In the genomic region with DNA sequence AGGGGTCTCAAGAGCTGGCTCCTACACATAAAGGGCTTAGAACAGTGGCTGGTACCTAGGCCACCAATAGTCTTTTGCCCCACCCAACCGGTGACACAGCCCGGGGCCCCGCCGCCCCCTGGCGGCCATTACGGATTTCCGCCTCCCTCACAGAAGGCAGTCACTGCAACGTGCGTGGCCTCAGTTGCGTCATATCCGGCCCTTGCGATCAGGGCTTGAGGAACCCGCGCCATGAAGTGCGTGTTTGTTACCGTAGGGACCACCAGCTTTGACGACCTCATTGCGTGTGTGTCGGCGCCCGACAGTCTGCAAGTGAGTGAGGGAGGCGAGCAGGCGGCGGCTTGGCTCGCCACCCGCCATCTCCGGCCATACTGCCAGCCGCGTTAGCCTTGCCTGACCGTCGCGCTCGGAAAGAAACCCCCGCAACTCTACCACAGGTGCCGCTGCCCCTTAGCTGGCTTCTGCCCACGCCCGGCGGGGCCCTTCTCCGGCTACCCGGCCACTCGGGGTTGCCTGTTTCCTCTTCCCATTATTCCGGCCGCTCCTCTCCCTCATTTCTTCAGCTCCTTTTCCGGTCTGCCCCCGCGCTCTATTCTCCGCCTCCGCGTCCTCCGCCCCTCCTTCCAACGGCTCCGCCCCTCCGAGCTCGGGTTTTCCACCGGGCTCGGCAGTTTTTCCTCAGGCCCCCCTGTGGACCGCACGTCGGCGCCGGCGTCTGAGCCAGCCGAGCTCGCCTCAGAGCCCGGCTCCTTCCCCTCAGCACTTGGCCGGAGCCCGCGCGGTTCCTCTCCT, we compare ENCODE assay signal across 8 cellular contexts. TPM values are rescaled to one million over a fixed set of nuclear protein-coding genes. Genes with fewer than 3 reads are reported as not detected.
DNase-seq lines count a peak whose midpoint lies in the region; TF ChIP-seq lines count a peak whose summit lies in the region.

A gene (plus strand): TSS at position 183 of the 792 bp plus-strand sequence. CDS start 49 bp downstream, at position 232.

- H4K20me1 ChIP-seq in MM.1S (ENCODE audit: insufficient read depth, low read length) (no peaks in the 10 kb centered on the region), neural cell (ENCODE audit: insufficient read depth) (no peaks in the 10 kb centered on the region)

- H3K4me3 ChIP-seq in MM.1S (ENCODE audit: low read length): peak within 1 kb of the TSS; percentile 78
- peak within 1 kb of the TSS; percentile 83 for H3K4me3 ChIP-seq in fibroblast of villous mesenchyme (ENCODE audit: low read depth, low read length)
- H3K4me3 ChIP-seq in neural cell (ENCODE audit: low read length): peak within 1 kb of the TSS; percentile 78
- H3K4me3 ChIP-seq in stomach: peak within 1 kb of the TSS; percentile 43 to 73 (median 55)

- peak; percentile 66 for TF ChIP-seq RAD21 in neural cell (conservative IDR thresholded peaks at IDR 0.05)

- peak; percentile 61 for TF ChIP-seq CTCF in MM.1S (IDR thresholded peaks at IDR 0.05; ENCODE audit: low read length)
- TF ChIP-seq CTCF in fibroblast of villous mesenchyme (IDR thresholded peaks at IDR 0.05; ENCODE audit: insufficient read depth, low read depth, low read length): peak; percentile 65
- TF ChIP-seq CTCF in neural cell (IDR thresholded peaks at IDR 0.05; ENCODE audit: poor library complexity, severe bottlenecking): peak; percentile 87
- peak in 5 of 7 experiments; percentile 35 to 72 (median 50) for TF ChIP-seq CTCF in stomach (IDR thresholded peaks at IDR 0.05)

- no peaks in the 10 kb centered on the region for H3F3A ChIP-seq in MM.1S (ENCODE audit: insufficient read depth, low read length)
- H3F3A ChIP-seq in neural cell (ENCODE audit: insufficient read depth, low read length, poor library complexity, severe bottlenecking): no peaks in the 10 kb centered on the region

- intact Hi-C loops in stomach (cut with DNase I; ENCODE audit: low total_unique reads): no loop called here

- H3K27ac ChIP-seq in MM.1S (ENCODE audit: low read length) (peak within 1 kb of the TSS; percentile 87), neural cell (ENCODE audit: low read length) (peak within 1 kb of the TSS; percentile 93), stomach (peak within 1 kb of the TSS; percentile 95 to 99 (median 97))

- no peaks in the 10 kb centered on the region for H3K27me3 ChIP-seq in MM.1S (replicated peaks; ENCODE audit: insufficient read depth, low read length)
- no peaks in the 10 kb centered on the region for H3K27me3 ChIP-seq in neural cell (ENCODE audit: insufficient read depth, low read depth, low read length)
- H3K27me3 ChIP-seq in stomach: peaks cover 0 to 4% (median 0%) of the 10 kb centered on the region in 3 donors

- H3K9me3 ChIP-seq in MM.1S (replicated peaks; ENCODE audit: insufficient read depth, low read length) (no peaks in the 10 kb centered on the region), neural cell (ENCODE audit: low read length) (no peaks in the 10 kb centered on the region), stomach (no peaks in the 10 kb centered on the region)

- H3K9ac ChIP-seq in MM.1S (ENCODE audit: low read length): peak within 1 kb of the TSS; percentile 98
- H3K9ac ChIP-seq in neural cell (ENCODE audit: low read length): peak within 1 kb of the TSS; percentile 91

- H3K79me2 ChIP-seq in MM.1S (ENCODE audit: low read length) (peaks cover 21% of the 10 kb centered on the region), neural cell (replicated peaks; ENCODE audit: insufficient read depth, low read length) (no peaks in the 10 kb centered on the region)

- TF ChIP-seq POLR2A in stomach (IDR thresholded peaks at IDR 0.05): peak in 2 of 4 donors; percentile 4 to 7

- peak within 1 kb of the TSS; percentile 42; the same call in 1 of the 2 replicates for H3K4me2 ChIP-seq in MM.1S (ENCODE audit: low read depth, low read length)
- H3K4me2 ChIP-seq in neural cell (ENCODE audit: low read length): peak within 1 kb of the TSS; percentile 51

- H3K4me1 ChIP-seq in MM.1S (ENCODE audit: low read length): no peaks in the 10 kb centered on the region
- peaks cover 0 to 34% (median 0%) of the 10 kb centered on the region in 4 donors for H3K4me1 ChIP-seq in stomach

- H3K9me2 ChIP-seq in MM.1S (replicated peaks; ENCODE audit: insufficient read depth, low read length): no peaks in the 10 kb centered on the region
- no peaks in the 10 kb centered on the region for H3K9me2 ChIP-seq in neural cell (ENCODE audit: insufficient read depth, low read length)

- TF ChIP-seq EP300 in neural cell (conservative IDR thresholded peaks at IDR 0.05; ENCODE audit: poor library complexity, severe bottlenecking) (peak; percentile 68), stomach (IDR thresholded peaks at IDR 0.05) (no peak)

- H3K36me3 ChIP-seq in MM.1S (replicated peaks; ENCODE audit: insufficient read depth, low read length): no peaks in the 10 kb centered on the region
- no peaks in the 10 kb centered on the region for H3K36me3 ChIP-seq in neural cell (ENCODE audit: insufficient read depth, low read length)
- H3K36me3 ChIP-seq in stomach: peaks cover 3 to 12% (median 7%) of the 10 kb centered on the region in 4 donors

- DNase-seq in GF-D8 (lab: John Stamatoyannopoulos, UW): peak; percentile 58
- peak; percentile 81 for DNase-seq in HCEC 1CT
- peak; percentile 89 for DNase-seq in MM.1S
- peak; percentile 10 for DNase-seq in SIG-M5 (lab: John Stamatoyannopoulos, UW)
- DNase-seq in activated gamma-delta T cell treated with Interleukin-2 at 50 U/mL for 16 hours: peak; percentile 85
- peak; percentile 91 for DNase-seq in fibroblast of villous mesenchyme (ENCODE audit: low read depth)
- peak; percentile 86 for DNase-seq in stomach

- WGBS in stomach, 5 donors: 0 to 22% (median 1%) methylated on average over 21 to 69 of the region's 69 CpGs

- peak within 1 kb of the TSS; percentile 74 for H2AFZ ChIP-seq in MM.1S (ENCODE audit: low read length)
- H2AFZ ChIP-seq in neural cell (ENCODE audit: low read depth, low read length): peak within 1 kb of the TSS; percentile 76

TF ChIP-seq in neural cell, 6 proteins besides CTCF, POLR2A, EP300 and RAD21:
- TF ChIP-seq MXI1 (conservative IDR thresholded peaks at IDR 0.05; ENCODE audit: poor library complexity, severe bottlenecking) (no peak), SMC3 (conservative IDR thresholded peaks at IDR 0.05; ENCODE audit: poor library complexity) (peak; percentile 69), POLR2AphosphoS5 (IDR thresholded peaks at IDR 0.05) (peak; percentile 87), TAF1 (IDR thresholded peaks at IDR 0.05; ENCODE audit: low read depth) (peak; percentile 82), EZH2 (IDR thresholded peaks at IDR 0.05; ENCODE audit: borderline replicate concordance, insufficient read depth, low read length, poor library complexity, severe bottlenecking) (no peak)
- TF ChIP-seq, protein P1, sequence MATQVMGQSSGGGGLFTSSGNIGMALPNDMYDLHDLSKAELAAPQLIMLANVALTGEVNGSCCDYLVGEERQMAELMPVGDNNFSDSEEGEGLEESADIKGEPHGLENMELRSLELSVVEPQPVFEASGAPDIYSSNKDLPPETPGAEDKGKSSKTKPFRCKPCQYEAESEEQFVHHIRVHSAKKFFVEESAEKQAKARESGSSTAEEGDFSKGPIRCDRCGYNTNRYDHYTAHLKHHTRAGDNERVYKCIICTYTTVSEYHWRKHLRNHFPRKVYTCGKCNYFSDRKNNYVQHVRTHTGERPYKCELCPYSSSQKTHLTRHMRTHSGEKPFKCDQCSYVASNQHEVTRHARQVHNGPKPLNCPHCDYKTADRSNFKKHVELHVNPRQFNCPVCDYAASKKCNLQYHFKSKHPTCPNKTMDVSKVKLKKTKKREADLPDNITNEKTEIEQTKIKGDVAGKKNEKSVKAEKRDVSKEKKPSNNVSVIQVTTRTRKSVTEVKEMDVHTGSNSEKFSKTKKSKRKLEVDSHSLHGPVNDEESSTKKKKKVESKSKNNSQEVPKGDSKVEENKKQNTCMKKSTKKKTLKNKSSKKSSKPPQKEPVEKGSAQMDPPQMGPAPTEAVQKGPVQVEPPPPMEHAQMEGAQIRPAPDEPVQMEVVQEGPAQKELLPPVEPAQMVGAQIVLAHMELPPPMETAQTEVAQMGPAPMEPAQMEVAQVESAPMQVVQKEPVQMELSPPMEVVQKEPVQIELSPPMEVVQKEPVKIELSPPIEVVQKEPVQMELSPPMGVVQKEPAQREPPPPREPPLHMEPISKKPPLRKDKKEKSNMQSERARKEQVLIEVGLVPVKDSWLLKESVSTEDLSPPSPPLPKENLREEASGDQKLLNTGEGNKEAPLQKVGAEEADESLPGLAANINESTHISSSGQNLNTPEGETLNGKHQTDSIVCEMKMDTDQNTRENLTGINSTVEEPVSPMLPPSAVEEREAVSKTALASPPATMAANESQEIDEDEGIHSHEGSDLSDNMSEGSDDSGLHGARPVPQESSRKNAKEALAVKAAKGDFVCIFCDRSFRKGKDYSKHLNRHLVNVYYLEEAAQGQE (IDR thresholded peaks at IDR 0.05; ENCODE audit: borderline replicate concordance): peak; percentile 77

RNA-seq across cellular contexts. Expression of the gene that starts here (rescaled TPM):
- total RNA-seq in fibroblast of villous mesenchyme (47.9 and 56.7 TPM in 2 replicates), stomach (100 to 1,000 TPM in 1 of 5 donors, 10 to 100 TPM in 4; 48.1 to 176 (median 90.0) TPM)
- polyA plus RNA-seq in neural cell (57.9 and 72.8 TPM in 2 replicates), stomach (10 to 100 TPM; 27.8 to 47.0 (median 33.9) TPM)
- 80.3 and 93.5 TPM in 2 replicates for polyA minus RNA-seq in neural cell

Comparison
In these comparisons a context has a peak if more than half of its experiments do, and no peak if none do; other contexts are left out.
1. Peak in every context shown above with its lines: DNase-seq, H3K4me3 ChIP-seq and H3K27ac ChIP-seq.
2. DNase-seq: peak in every context shown above with its lines; median percentile 91 in fibroblast of villous mesenchyme; 89 in MM.1S; 86 in stomach; 85 in activated gamma-delta T cell treated with Interleukin-2 at 50 U/mL for 16 hours; 81 in HCEC 1CT; 58 in GF-D8; 10 in SIG-M5.